ENCODE assay signal across 7 cellular contexts in the genomic region with DNA sequence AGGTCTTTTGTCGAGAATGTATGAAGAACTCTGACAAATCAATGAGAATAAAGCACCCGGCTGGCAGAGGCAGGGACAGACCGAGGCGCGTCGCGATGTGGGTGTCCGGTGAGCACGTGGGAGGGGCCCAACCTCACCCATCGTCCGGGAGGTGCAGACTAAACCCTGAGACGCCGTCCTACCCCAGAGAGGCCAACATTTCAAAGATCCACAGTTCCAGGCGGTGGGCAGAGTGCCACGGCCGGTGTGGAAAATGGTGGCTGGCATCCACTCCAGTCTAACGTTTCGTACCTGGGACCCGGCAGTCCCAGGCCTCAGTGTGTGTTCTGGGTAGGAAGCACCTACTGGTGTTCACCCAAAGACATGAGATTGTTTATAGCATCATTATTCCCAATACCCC. TPM values are rescaled to one million over a fixed set of nuclear protein-coding genes. Genes with fewer than 3 reads are reported as not detected.
DNase-seq lines count a peak whose midpoint lies in the region; ATAC-seq, FAIRE-seq and TF ChIP-seq lines count a peak whose summit lies in the region.
"Not testable (repeated sequence)": the region's sequence is repeated elsewhere in the genome, so short reads cannot be mapped to it uniquely, and the experiment has no call there.

No MANE protein-coding gene starts in this region.

- peak overlapping the region; percentile 96 for H2BK5ac ChIP-seq in IMR-90 (ENCODE audit: low read depth, low read length, poor library complexity, severe bottlenecking)

- H4K20me1 ChIP-seq in IMR-90 (ENCODE audit: insufficient read depth, low read length); endothelial cell of umbilical vein (replicated peaks; ENCODE audit: control insufficient read depth, extremely low read depth, insufficient read depth, low read length): not testable (repeated sequence)

- ATAC-seq in IMR-90 (ENCODE audit: low read depth); left ventricle myocardium superior: not testable (repeated sequence)

- H2BK15ac ChIP-seq in IMR-90 (ENCODE audit: low read depth, low read length) = peak overlapping the region; percentile 51; the same call in 2 of the 3 replicates

- not testable (repeated sequence) for H3K4me2 ChIP-seq in IMR-90 (ENCODE audit: low read depth, low read length); endothelial cell of umbilical vein (ENCODE audit: insufficient read depth, low read length)

- peaks cover 21% of the 10 kb centered on the region for H3K9me1 ChIP-seq in IMR-90 (ENCODE audit: insufficient read depth, low read length)
- not testable (repeated sequence) for H3K9me1 ChIP-seq in endothelial cell of umbilical vein (replicated peaks; ENCODE audit: control insufficient read depth, extremely low read depth, insufficient read depth, low read length)

- not testable (repeated sequence) for H3K36me3 ChIP-seq in IMR-90 (ENCODE audit: control insufficient read depth, insufficient read depth, low read length); ascending aorta; endothelial cell of umbilical vein (ENCODE audit: control insufficient read depth in 2 of 2, extremely low read depth in 1 of 2, insufficient read depth in 2 of 2, low read length in 2 of 2); mesodermal cell (ENCODE audit: control insufficient read depth, insufficient read depth, low read length); rectal smooth muscle tissue (ENCODE audit: control insufficient read depth, insufficient read depth, low read length); testis (ENCODE audit: low read depth, missing control alignments)

- H3K14ac ChIP-seq in IMR-90 (replicated peaks; ENCODE audit: low read depth, low read length) = peak overlapping the region; percentile 91

- H3K79me2 ChIP-seq in endothelial cell of umbilical vein (ENCODE audit: control insufficient read depth, insufficient read depth, low read length) = not testable (repeated sequence)

- H3K56ac ChIP-seq in IMR-90 (ENCODE audit: extremely low read depth, insufficient read depth, low read length) = peak overlapping the region; percentile 55; the same call in 1 of the 2 replicates

- peak overlapping the region; percentile 98 for H2BK120ac ChIP-seq in IMR-90 (ENCODE audit: low read depth, low read length)

- H4K8ac ChIP-seq in IMR-90 (ENCODE audit: low read depth in 2 of 2, low read length in 2 of 2) = peak overlapping the region; percentile 22 to 96

- not testable (repeated sequence) for BruUV-seq in IMR-90 (replicated peaks; lab: Mats Ljungman, UMichigan); endothelial cell of umbilical vein (replicated peaks; lab: Mats Ljungman, UMichigan)

- intact Hi-C loops in IMR-90 (cut with micrococcal nuclease); ascending aorta (cut with DNase I); endothelial cell of umbilical vein (cut with micrococcal nuclease); left ventricle myocardium superior (cut with micrococcal nuclease); testis (cut with DNase I; ENCODE audit: low total_unique reads): not testable (repeated sequence)

- dilution Hi-C loops in IMR-90 (cut with HindIII; ENCODE audit: low sequenced_read_pairs, unreplicated experiment); endothelial cell of umbilical vein (cut with MboI; ENCODE audit: extremely low pct_ligation_motif_present, low sequenced_read_pairs): not testable (repeated sequence)

- H3K27ac ChIP-seq in IMR-90 (ENCODE audit: insufficient read depth, low read length) (peak overlapping the region; percentile 95), ascending aorta (peak overlapping the region; percentile 98 to 99), endothelial cell of umbilical vein (ENCODE audit: insufficient read depth, low read depth, low read length) (peak overlapping the region; percentile 96), mesodermal cell (ENCODE audit: low read depth, low read length, severe bottlenecking) (peak overlapping the region; percentile 98), rectal smooth muscle tissue (ENCODE audit: low read depth, low read length) (peak overlapping the region; percentile 90), testis (peak overlapping the region; percentile 80 to 86)

- H3K23ac ChIP-seq in IMR-90 (ENCODE audit: low read depth, low read length) = peak overlapping the region; percentile 94; the same call in 1 of the 2 replicates

- H2BK20ac ChIP-seq in IMR-90 (ENCODE audit: low read depth, low read length) = peak overlapping the region; percentile 97

- not testable (repeated sequence) for H3K4me3 ChIP-seq in IMR-90 (ENCODE audit: insufficient read depth, low read depth, low read length); ascending aorta; endothelial cell of umbilical vein (replicated peaks in 1 of 3; ENCODE audit: insufficient read depth in 1 of 3, low read depth in 1 of 3, low read length in 3 of 3); mesodermal cell (ENCODE audit: extremely low read depth, insufficient read depth, low read length, poor library complexity, severe bottlenecking); testis
- H3K4me3 ChIP-seq in rectal smooth muscle tissue (ENCODE audit: low read length) = peak overlapping the region; percentile 5

- CTCF ChIA-PET in IMR-90 (lab: Yijun Ruan, JAX) = not testable (repeated sequence)
- CTCF ChIA-PET in endothelial cell of umbilical vein (lab: Charles Lee) = interaction anchor here (2.6 kb wide), 1 partner anchor 54 kb away, joined by 13 read pairs; no protein-coding TSS in a partner anchor

- POLR2A ChIA-PET in IMR-90 (lab: Charles Lee; ENCODE audit: unreplicated experiment); endothelial cell of umbilical vein (lab: Charles Lee): not testable (repeated sequence)

- peak overlapping the region; percentile 99 for H2AK5ac ChIP-seq in IMR-90 (ENCODE audit: low read depth, low read length)

- peak overlapping the region; percentile 82 for H3K18ac ChIP-seq in IMR-90 (ENCODE audit: low read depth, low read length)

- H3K27me3 ChIP-seq in IMR-90 (ENCODE audit: control insufficient read depth, insufficient read depth, low read length); ascending aorta; endothelial cell of umbilical vein (ENCODE audit: control insufficient read depth in 2 of 2, insufficient read depth in 2 of 2, low read length in 2 of 2); rectal smooth muscle tissue (ENCODE audit: control insufficient read depth, insufficient read depth, low read length); testis: not testable (repeated sequence)

- TF ChIP-seq RAD21 in IMR-90 (IDR thresholded peaks at IDR 0.05; ENCODE audit: low read length) = not testable (repeated sequence)

- in situ Hi-C loops in IMR-90 (cut with MboI; ENCODE audit: low sequenced_read_pairs) = not testable (repeated sequence)

- peak overlapping the region; percentile 99 for H3K4ac ChIP-seq in IMR-90 (ENCODE audit: low read depth, low read length)

- FAIRE-seq in endothelial cell of umbilical vein (lab: Jason Lieb, UNC) = not testable (repeated sequence)

- H3K4me1 ChIP-seq in IMR-90 (ENCODE audit: control insufficient read depth, insufficient read depth, low read length) = peaks cover 38% of the 10 kb centered on the region
- peaks cover 21 to 44% of the 10 kb centered on the region in 2 donors for H3K4me1 ChIP-seq in ascending aorta
- H3K4me1 ChIP-seq in endothelial cell of umbilical vein (ENCODE audit: control insufficient read depth, extremely low read depth, insufficient read depth, low read length) = peaks cover 42% of the 10 kb centered on the region
- H3K4me1 ChIP-seq in mesodermal cell (ENCODE audit: control insufficient read depth, insufficient read depth, low read length, poor library complexity, severe bottlenecking) = peaks cover 75% of the 10 kb centered on the region
- not testable (repeated sequence) for H3K4me1 ChIP-seq in rectal smooth muscle tissue (ENCODE audit: control insufficient read depth, insufficient read depth, low read length)
- H3K4me1 ChIP-seq in testis = peaks cover 20% of the 10 kb centered on the region

- H2AK9ac ChIP-seq in IMR-90 (replicated peaks; ENCODE audit: low read depth, low read length, poor library complexity) = not testable (repeated sequence)

- TF ChIP-seq POLR2A in IMR-90 (IDR thresholded peaks at IDR 0.05; ENCODE audit: low read depth, low read length); endothelial cell of umbilical vein (IDR thresholded peaks at IDR 0.05; ENCODE audit: low read depth, low read length); testis (IDR thresholded peaks at IDR 0.05): not testable (repeated sequence)

- H3K79me1 ChIP-seq in IMR-90 (ENCODE audit: low read depth in 1 of 2, low read length in 2 of 2) = peaks cover 0 to 25% of the 10 kb centered on the region in 2 experiments; a peak in 2 of 4 replicates

- H3K9ac ChIP-seq in IMR-90 (ENCODE audit: low read depth, low read length) = not testable (repeated sequence)
- H3K9ac ChIP-seq in endothelial cell of umbilical vein (replicated peaks; ENCODE audit: extremely low read depth, insufficient read depth, low read length) (peak overlapping the region; percentile 12), rectal smooth muscle tissue (ENCODE audit: low read length) (peak overlapping the region; percentile 49)

- DNase-seq in IMR-90; ascending aorta (ENCODE audit: low spot score in 2 of 2); endothelial cell of umbilical vein (ENCODE audit: low read depth, low spot score); testis: not testable (repeated sequence)
- DNase-seq in left ventricle myocardium superior = peak; percentile 28

- WGBS in IMR-90 (ENCODE audit: extremely low coverage in 2 of 2, insufficient read length in 1 of 2), 2 experiments = 60% methylated on average over 1 of the region's 19 CpGs; no CpG with 5 or more reads in 1 of the 2 experiments
- 99% methylated on average over 16 to 19 of the region's 19 CpGs for WGBS in mesodermal cell (ENCODE audit: insufficient coverage in 2 of 2), 2 experiments
- 91 to 94% methylated on average over 16 to 19 of the region's 19 CpGs for whole genome bisulfite sequencing in testis, 2 donors

- H2AFZ ChIP-seq in IMR-90 (replicated peaks; ENCODE audit: low read length, poor library complexity); endothelial cell of umbilical vein (ENCODE audit: low read depth, low read length): not testable (repeated sequence)

- not testable (repeated sequence) for TF ChIP-seq CTCF in IMR-90 (conservative IDR thresholded peaks at IDR 0.05; ENCODE audit: low read depth, low read length); ascending aorta (IDR thresholded peaks at IDR 0.05); endothelial cell of umbilical vein (IDR thresholded peaks at IDR 0.05; ENCODE audit: extremely low read depth in 1 of 2, insufficient read depth in 1 of 2, low read depth in 1 of 2, low read length in 2 of 2); testis (IDR thresholded peaks at IDR 0.05)

- peak overlapping the region; percentile 86 for H4K5ac ChIP-seq in IMR-90 (ENCODE audit: low read depth, low read length)

- H3K9me3 ChIP-seq in IMR-90 (ENCODE audit: control insufficient read depth, insufficient read depth, low read length); ascending aorta; endothelial cell of umbilical vein (replicated peaks; ENCODE audit: control insufficient read depth, insufficient read depth, low read length); mesodermal cell (ENCODE audit: control insufficient read depth, low read length); testis: not testable (repeated sequence)

- peak overlapping the region; percentile 86 for H4K91ac ChIP-seq in IMR-90 (ENCODE audit: insufficient read depth, low read depth, low read length)

RNA-seq across cellular contexts. Expression of gene COL18A1, which starts 41.7 kb away (rescaled TPM):
- total RNA-seq in IMR-90 (2012; rRNA removed) (4.3 and 6.7 TPM in 2 replicates), ascending aorta (699 TPM), endothelial cell of umbilical vein (252 and 274 TPM in 2 replicates), left ventricle myocardium superior (52.4 TPM), testis (100 to 1,000 TPM; 111 to 165 TPM)
- polyA plus RNA-seq in IMR-90 (2012; rRNA removed) (46.7 and 52.6 TPM in 2 replicates), endothelial cell of umbilical vein (198 and 296 TPM in 2 replicates), testis (ENCODE audit: insufficient read depth, low read depth, low replicate concordance) (53.2 TPM)
- 66.0 and 124 TPM in 2 replicates for polyA plus RNA-seq in IMR-90 (2012; cell fraction: cytosol; rRNA removed)
- 136 and 394 TPM in 2 replicates for polyA plus RNA-seq in IMR-90 (2012; cell fraction: nucleus; rRNA removed; ENCODE audit: low replicate concordance)
- polyA plus RNA-seq in endothelial cell of umbilical vein (2011; cell fraction: cytosol; rRNA removed) = 141 and 210 TPM in 2 replicates
- 261 and 289 TPM in 2 replicates for polyA plus RNA-seq in endothelial cell of umbilical vein (2011; cell fraction: nucleus; rRNA removed)
- polyA plus RNA-seq in endothelial cell of umbilical vein (2012) = 99.3 and 197 TPM in 2 replicates
- polyA minus RNA-seq in endothelial cell of umbilical vein = 51.4 and 59.0 TPM in 2 replicates
- not detected for polyA minus RNA-seq in endothelial cell of umbilical vein (2011; cell fraction: cytosol; rRNA and poly(A)+ RNA removed)
- 37.0 and 65.1 TPM in 2 replicates for polyA minus RNA-seq in endothelial cell of umbilical vein (2011; cell fraction: nucleus; rRNA and poly(A)+ RNA removed)
- polyA plus RNA-seq in mesodermal cell (2013, experiment 1 of 2) = 343 TPM
- 309 TPM for polyA plus RNA-seq in mesodermal cell (2013, experiment 2 of 2)
